Comparison of ENCODE assay signal across 28 cellular contexts in the genomic region with DNA sequence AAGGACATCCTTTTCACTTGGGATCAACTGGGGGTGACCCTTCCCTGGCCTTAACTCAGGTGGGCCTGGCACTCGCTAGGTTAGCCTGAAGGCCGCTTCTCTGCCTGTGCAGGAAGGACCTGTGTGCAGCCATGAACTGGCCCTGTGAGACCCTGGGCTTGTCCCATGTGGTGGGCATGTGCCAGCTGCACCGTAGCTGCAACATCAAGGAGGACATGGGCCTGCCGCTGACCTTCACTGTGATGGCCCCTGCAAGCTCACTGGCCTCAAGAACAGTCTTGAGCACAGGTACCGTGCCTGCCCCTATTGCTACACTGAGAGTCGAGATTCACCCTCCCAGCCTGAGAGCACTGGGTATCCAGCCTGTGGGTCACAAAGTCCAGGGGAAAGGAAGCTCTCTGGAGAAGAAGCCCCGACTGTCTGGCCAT. TPM values are rescaled to one million over a fixed set of nuclear protein-coding genes. Genes with fewer than 3 reads are reported as not detected.
"Had no signal": no experiment of that assay in that cellular context is flagged by ENCODE, and none has a peak within 500 bp of the region (broad histone marks: within the 10 kb centered on the region; RNA-seq: fewer than 3 reads in every experiment).

No MANE protein-coding gene starts in this region.

- H3K9ac ChIP-seq: SK-N-SH had no signal

- H3K4me2 ChIP-seq: SK-N-SH had no signal

- H3K4me3 Mint-ChIP-seq: activated CD4-positive, alpha-beta memory T cell treated with anti-CD3 and anti-CD28 coated beads, Interleukin-2, amount 10 ng/mL, durations not matched to agents 7 days and 5 days; activated CD4-positive, alpha-beta T cell treated with anti-CD3 and anti-CD28 coated beads for 36 hours; activated naive CD8-positive, alpha-beta T cell treated with anti-CD3 and anti-CD28 coated beads, Interleukin-2, amount 50 U/mL, for 24 hours; activated T-cell treated with anti-CD3 and anti-CD28 coated beads, Interleukin-2, amount 50 U/mL, for 4 hours had no signal

- DNase-seq: activated CD4-positive, alpha-beta T cell treated with anti-CD3 and anti-CD28 coated beads, Interleukin-2, amount 50 U/mL, for 1 hour; activated effector memory CD4-positive, alpha-beta T cell treated with anti-CD3 and anti-CD28 coated beads, Interleukin-2, amount 50 U/mL, for 16 hours; activated naive CD4-positive, alpha-beta T cell treated with Interleukin-2 at 50 U/mL for 16 hours; activated naive CD8-positive, alpha-beta T cell treated with anti-CD3 and anti-CD28 coated beads, Interleukin-2, amount 50 U/mL, for 24 hours; activated T-cell treated with anti-CD3 and anti-CD28 coated beads, Interleukin-2, amount 50 U/mL, for 4 hours; amniotic stem cell; body of pancreas; central memory CD4-positive, alpha-beta T cell; KG1; NCI-H1092 treated with DMSO at 0.1 percent for 48 hours; NCI-H1417 treated with DMSO at 0.1 percent for 48 hours; NCI-H1694 treated with DMSO at 0.1 percent for 48 hours; NCI-H2029 treated with DMSO at 0.1 percent for 48 hours; NCI-H345; NCI-H510A; NCI-H526 treated with DMSO at 0.1 percent for 48 hours; NCI-H82; Right ventricle myocardium superior; RPMI8226; SJCRH30; SK-N-SH; T-helper 1 cell; WERI-Rb-1 had no signal

- H3K4me1 Mint-ChIP-seq: activated CD4-positive, alpha-beta memory T cell treated with anti-CD3 and anti-CD28 coated beads, Interleukin-2, amount 10 ng/mL, durations not matched to agents 7 days and 5 days had no signal

- FAIRE-seq: bronchial epithelial cell had no signal

- H3K4me1 ChIP-seq: ascending aorta, body of pancreas, SJCRH30 had no signal

- H3K4me3 ChIP-seq: ascending aorta, body of pancreas, SJCRH30 had no signal

- H3K27ac ChIP-seq: ascending aorta, body of pancreas, SJCRH30, WERI-Rb-1 had no signal

- H3K27me3 ChIP-seq: ascending aorta, body of pancreas had no signal

- H3K27ac Mint-ChIP-seq: activated CD4-positive, alpha-beta memory T cell treated with anti-CD3 and anti-CD28 coated beads, Interleukin-2, amount 10 ng/mL, durations not matched to agents 7 days and 5 days; activated CD4-positive, alpha-beta T cell treated with anti-CD3 and anti-CD28 coated beads for 36 hours; activated naive CD8-positive, alpha-beta T cell treated with anti-CD3 and anti-CD28 coated beads, Interleukin-2, amount 50 U/mL, for 24 hours had no signal

- H3K9me3 Mint-ChIP-seq: activated CD4-positive, alpha-beta memory T cell treated with anti-CD3 and anti-CD28 coated beads, Interleukin-2, amount 10 ng/mL, durations not matched to agents 7 days and 5 days; activated naive CD4-positive, alpha-beta T cell treated with anti-CD3 and anti-CD28 coated beads, Interleukin-2, amount 50 U/mL, for 72 hours; activated naive CD8-positive, alpha-beta T cell treated with anti-CD3 and anti-CD28 coated beads, Interleukin-2, amount 50 U/mL, for 24 hours had no signal

- H3K9me3 ChIP-seq: ascending aorta, body of pancreas, SJCRH30, SK-N-SH had no signal

- H3K36me3 ChIP-seq: ascending aorta, SJCRH30, WERI-Rb-1 had no signal

- H3K27me3 Mint-ChIP-seq: activated CD4-positive, alpha-beta T cell treated with anti-CD3 and anti-CD28 coated beads for 36 hours; activated naive CD8-positive, alpha-beta T cell treated with anti-CD3 and anti-CD28 coated beads, Interleukin-2, amount 50 U/mL, for 24 hours had no signal

- ATAC-seq: body of pancreas had no signal

RNA-seq across cellular contexts. Expression of a gene that starts 43.0 kb away (rescaled TPM):
- total RNA-seq: ascending aorta had no signal
